Comparison of ENCODE assay signal across 16 cellular contexts in genomic region chr4:109945056-109945455, GRCh38. TPM values are rescaled to one million over a fixed set of nuclear protein-coding genes. Genes with fewer than 3 reads are reported as not detected.
DNase-seq lines count a peak whose midpoint lies in the region; ATAC-seq, FAIRE-seq and TF ChIP-seq lines count a peak whose summit lies in the region.
"Had no signal": no experiment of that assay in that cellular context is flagged by ENCODE, and none has a peak within 500 bp of the region (broad histone marks: within the 10 kb centered on the region; RNA-seq: fewer than 3 reads in every experiment).

No MANE protein-coding gene starts in this region.

- H3K79me2 ChIP-seq in K562 (ENCODE audit: control insufficient read depth, insufficient read depth, low read length) = no peaks in the 10 kb centered on the region

- peak; percentile 69 for FAIRE-seq in K562 (lab: Jason Lieb, UNC)
- FAIRE-seq: small intestine had no signal

- H3K9me3 ChIP-seq in K562 (replicated peaks; ENCODE audit: control insufficient read depth, insufficient read depth, low read depth, low read length) (no peaks in the 10 kb centered on the region), lower lobe of right lung (no peaks in the 10 kb centered on the region)
- H3K9me3 ChIP-seq: SJCRH30, testis had no signal

- POLR2A ChIA-PET in K562 (lab: Yijun Ruan, JAX) = interaction anchor here (0.6 kb wide), 1 partner anchor 133 kb away, joined by 3 read pairs; no protein-coding TSS in a partner anchor

- H3K4me1 ChIP-seq in K562 (replicated peaks in 1 of 2; ENCODE audit: control insufficient read depth in 2 of 2, insufficient read depth in 2 of 2, low read length in 2 of 2) (peaks cover 0 to 7% of the 10 kb centered on the region in 2 experiments; a peak in 3 of 5 replicates), lower lobe of right lung (no peaks in the 10 kb centered on the region)
- H3K4me1 ChIP-seq: SJCRH30, testis had no signal

- ATAC-seq in K562 (peak; percentile 71), lower lobe of right lung (no peak), GM19397 (IDR thresholded peaks at IDR 0.05; ENCODE audit: unreplicated experiment) (no peak)

- 18% methylated on average over 4 of the region's 4 CpGs for WGBS in K562 (ENCODE audit: insufficient coverage, low coverage, missing lambda C conversion rate)

- H3K4me3 ChIP-seq in K562 (no peak overlapping the region), lower lobe of right lung (no peak overlapping the region)
- H3K4me3 ChIP-seq: SJCRH30, testis had no signal

- no peak overlapping the region for H3K4me2 ChIP-seq in K562 (ENCODE audit: insufficient read depth, low read length)

- no peaks in the 10 kb centered on the region for H4K20me1 ChIP-seq in K562 (replicated peaks; ENCODE audit: control insufficient read depth, insufficient read depth, low read length)

- no peak overlapping the region for H2AFZ ChIP-seq in K562 (ENCODE audit: low read depth, low read length)

- no peak overlapping the region for H3K27ac ChIP-seq in K562 (ENCODE audit: extremely low read depth, low read depth, low read length)
- no peak overlapping the region for H3K27ac ChIP-seq in lower lobe of right lung
- H3K27ac ChIP-seq: 22Rv1, SJCRH30, testis had no signal

- no peaks in the 10 kb centered on the region for H3K9me1 ChIP-seq in K562 (ENCODE audit: control insufficient read depth, insufficient read depth, low read length)

- DNase-seq in NK-92 treated with Interleukin-12 subunit alpha and Interleukin-12 subunit beta, amount 100 ng/mL, for 24 hours (lab: John Stamatoyannopoulos, UW) = peak; percentile 23
- no peak for DNase-seq in NK-92 (lab: John Stamatoyannopoulos, UW; ENCODE audit: unreplicated experiment)
- DNase-seq in NOMO-1 treated with DMSO at 0.1 percent for 48 hours (lab: John Stamatoyannopoulos, UW; ENCODE audit: unreplicated experiment) = peak; percentile 61
- DNase-seq in K562 (ENCODE audit: extremely low read depth in 1 of 4, low spot score in 3 of 4) = peak; percentile 14 to 64 (median 24)
- DNase-seq in stimulated activated CD4-positive, alpha-beta T cell treated with anti-CD3 and anti-CD28 coated beads, TNF-alpha, amount 100 ng/mL, for 48 hours (ENCODE audit: low read depth in 3 of 3) = peak in 2 of 3 donors; percentile 18 to 58
- no peak for DNase-seq in lower lobe of right lung
- DNase-seq in AG20443 (ENCODE audit: low spot score) = no peak
- DNase-seq: activated CD4-positive, CD25-positive, alpha-beta regulatory T cell; endodermal cell; NCI-H1048; small intestine; testis had no signal

- TF ChIP-seq POLR2A in K562 (conservative IDR thresholded peaks at IDR 0.05) = no peak

- TF ChIP-seq CTCF in K562 (IDR thresholded peaks at IDR 0.05 in 2 of 3, conservative IDR thresholded peaks at IDR 0.05 in 1 of 3; ENCODE audit: insufficient read depth in 2 of 3, low read depth in 1 of 3, low read length in 3 of 3) (no peak), lower lobe of right lung (IDR thresholded peaks at IDR 0.05) (no peak)

- no TSS peak for BruUV-seq in K562 (replicated peaks; lab: Mats Ljungman, UMichigan)

- intact Hi-C loops in K562 (cut with micrococcal nuclease) = no loop called here
- intact Hi-C loops in lower lobe of right lung (cut with DNase I) = no loop called here

- H3K36me3 ChIP-seq in K562 (ENCODE audit: control insufficient read depth, insufficient read depth, low read length) (no peaks in the 10 kb centered on the region), lower lobe of right lung (no peaks in the 10 kb centered on the region)
- H3K36me3 ChIP-seq: SJCRH30 had no signal

- no peak for TF ChIP-seq EP300 in K562 (IDR thresholded peaks at IDR 0.05; ENCODE audit: low read length)

- no peak overlapping the region for H3K9ac ChIP-seq in K562 (ENCODE audit: insufficient read depth in 1 of 2, low read depth in 2 of 2, low read length in 2 of 2)

- H3K27me3 ChIP-seq in K562 (ENCODE audit: control insufficient read depth in 2 of 2, insufficient read depth in 2 of 2, low read length in 2 of 2) (no peaks in the 10 kb centered on the region; a peak in 1 of 5 replicates), lower lobe of right lung (ENCODE audit: low read depth) (no peaks in the 10 kb centered on the region)
- H3K27me3 ChIP-seq: SJCRH30, testis had no signal

- CTCF ChIA-PET in K562 (lab: Yijun Ruan, JAX; ENCODE audit: low intra/inter-chr PET ratio) = no interaction called here

- no peak for TF ChIP-seq RAD21 in K562 (CRISPR knock-in tag; conservative IDR thresholded peaks at IDR 0.05 in 1 of 2, IDR thresholded peaks at IDR 0.05 in 1 of 2)

- in situ Hi-C loops in K562 (cut with MboI) = no loop called here

TF ChIP-seq in K562, 482 proteins besides CTCF, POLR2A, EP300 and RAD21 (continues in another document):
- no peak for TF ChIP-seq JUNB (CRISPR knock-in tag; conservative IDR thresholded peaks at IDR 0.05)
- TF ChIP-seq FOSL1 (tag; conservative IDR thresholded peaks at IDR 0.05) = peak; percentile 89
- no peak for TF ChIP-seq ZNF445 (CRISPR knock-in tag; IDR thresholded peaks at IDR 0.05; ENCODE audit: low read depth)
- peak; percentile 91 for TF ChIP-seq JUND (IDR thresholded peaks at IDR 0.05; ENCODE audit: borderline replicate concordance, low read depth, low read length)
- TF ChIP-seq JUND (tag; IDR thresholded peaks at IDR 0.05; ENCODE audit: borderline replicate concordance, low read depth, low read length) = peak; percentile 92
- 0 out of 2 replicates have a peak, but pooled peaks have one; percentile 39 for TF ChIP-seq ESRRA (IDR thresholded peaks at IDR 0.05; ENCODE audit: borderline replicate concordance, low read depth)
- no peak for TF ChIP-seq RBFOX2 (IDR thresholded peaks at IDR 0.05; ENCODE audit: low read depth, low read length)
- TF ChIP-seq JUN (IDR thresholded peaks at IDR 0.05; ENCODE audit: borderline replicate concordance, low read depth, low read length) = peak; percentile 81
- no peak for TF ChIP-seq JUN (CRISPR knock-in tag; IDR thresholded peaks at IDR 0.05; ENCODE audit: borderline replicate concordance)
- TF ChIP-seq DPF2 (IDR thresholded peaks at IDR 0.05) = 0 out of 2 replicates have a peak, but pooled peaks have one; percentile 39
- TF ChIP-seq HINFP (tag; conservative IDR thresholded peaks at IDR 0.05; ENCODE audit: low read depth) = no peak
- peak; percentile 87 for TF ChIP-seq ATF3 (IDR thresholded peaks at IDR 0.05)
- no peak for TF ChIP-seq ATF3 (CRISPR knock-in tag; conservative IDR thresholded peaks at IDR 0.05)
- TF ChIP-seq ZBTB34 (CRISPR knock-in tag; IDR thresholded peaks at IDR 0.05) = no peak
- TF ChIP-seq ZSCAN32 (CRISPR knock-in tag; IDR thresholded peaks at IDR 0.05) = no peak
- peak; percentile 87 for TF ChIP-seq CEBPB (tag; IDR thresholded peaks at IDR 0.05)

RNA-seq across cellular contexts. Expression of gene EGF, which starts 32.4 kb away (rescaled TPM):
- 1.7 and 3.0 TPM in 2 replicates for total RNA-seq in K562 (2011; cell fraction: chromatin; rRNA removed; ENCODE audit: low replicate concordance)
- 0.83 and 1.2 TPM in 2 replicates for total RNA-seq in K562 (2011; cell fraction: nucleolus; rRNA removed)
- total RNA-seq in K562 (2011; cell fraction: nucleoplasm; rRNA removed) = 2.3 and 2.7 TPM in 2 replicates
- total RNA-seq in K562 (2014; rRNA removed) = 0.78 and 1.3 TPM in 2 replicates
- 1.6 and 1.7 TPM in 2 replicates for total RNA-seq in K562 (2014; rRNA removed; fragmentation: Illumina TruSeq; extraction: Trizol)
- 2.0 and 2.4 TPM in 2 replicates for total RNA-seq in K562 (2015; rRNA removed; fragmentation: Illumina TruSeq; extraction: Trizol)
- 1.2 and 1.5 TPM in 2 replicates for total RNA-seq in K562 (2021)
- 0.40 and 1.0 TPM in 2 replicates for polyA plus RNA-seq in K562 (2011; rRNA removed)
- polyA plus RNA-seq in K562 (2011; cell fraction: cytosol; rRNA removed) = 0.31 and 0.52 TPM in 2 replicates
- 1.2 and 2.0 TPM in 2 replicates for polyA plus RNA-seq in K562 (2011; cell fraction: nucleus; rRNA removed)
- 1.8 and 4.8 TPM in 2 replicates for polyA plus RNA-seq in K562 (2012)
- polyA plus RNA-seq in K562 (2014; fragmentation: Illumina TruSeq; extraction: Trizol) = 0.91 TPM in 2 replicates
- polyA plus RNA-seq in K562 (2014; fragmentation: Nextera tagmentation; extraction: Ambion mirVana) = 1 to 10 TPM in 1 of 2 experiments, under 1 TPM in 1; 0.32 to 1.0 TPM
- polyA plus RNA-seq in K562 (2014; rRNA removed) = 0.88 and 3.1 TPM in 2 replicates
- polyA minus RNA-seq in K562 (2011; rRNA and poly(A)+ RNA removed) = 1.5 and 3.1 TPM in 2 replicates
- 0.55 TPM in 1 of 2 replicates, not detected in the other for polyA minus RNA-seq in K562 (2011; cell fraction: cytosol; rRNA and poly(A)+ RNA removed)
- 0.40 and 2.4 TPM in 2 replicates for polyA minus RNA-seq in K562 (2011; cell fraction: nucleus; rRNA and poly(A)+ RNA removed)
- total RNA-seq in lower lobe of right lung = 3.5 TPM
- polyA plus RNA-seq: liver had no signal

Comparison
In these comparisons a context has a peak if more than half of its experiments do, and no peak if none do; other contexts are left out.
1. DNase-seq: peak in NK-92 treated with Interleukin-12 subunit alpha and Interleukin-12 subunit beta, amount 100 ng/mL, for 24 hours (single experiment), NOMO-1 treated with DMSO at 0.1 percent for 48 hours (single experiment), K562 (4 of 4) and stimulated activated CD4-positive, alpha-beta T cell treated with anti-CD3 and anti-CD28 coated beads, TNF-alpha, amount 100 ng/mL, for 48 hours (2 of 3); none in NK-92 (single experiment), lower lobe of right lung (single experiment) and AG20443 (single experiment).